In genomic region chr13:63184693-63185092, GRCh38 we compare ENCODE assay signal across 11 cellular contexts.
DNase-seq lines count a peak whose midpoint lies in the region; FAIRE-seq and TF ChIP-seq lines count a peak whose summit lies in the region.
"Had no signal": no experiment of that assay in that cellular context is flagged by ENCODE, and none has a peak within 500 bp of the region (broad histone marks: within the 10 kb centered on the region; RNA-seq: fewer than 3 reads in every experiment).

No MANE protein-coding gene starts in this region.

- peaks cover 0 to 3% (median 1%) of the 10 kb centered on the region in 4 experiments; a peak in 2 of 7 replicates for H3K4me1 ChIP-seq in H1 (replicated peaks in 1 of 4; ENCODE audit: control insufficient read depth in 3 of 4, insufficient read depth in 4 of 4, low read length in 3 of 4)
- H3K4me1 ChIP-seq: left lung had no signal

- no peak for TF ChIP-seq EP300 in H1 (IDR thresholded peaks at IDR 0.05; ENCODE audit: borderline replicate concordance in 1 of 2, low read depth in 2 of 2, low read length in 2 of 2)

- H3K4me1 Mint-ChIP-seq in neural crest cell: peaks cover 5% of the 10 kb centered on the region

- DNase-seq in M059J (ENCODE audit: low read depth) (peak; percentile 74), H1 (ENCODE audit: low read depth in 1 of 2, low spot score in 2 of 2) (peak; percentile 51 to 76), neural crest cell (ENCODE audit: low read depth, low spot score) (no peak), NCI-H2227 treated with DMSO at 0.1 percent for 48 hours (lab: John Stamatoyannopoulos, UW) (no peak), GM10266 (ENCODE audit: extremely low spot score) (no peak), dorsolateral prefrontal cortex (no peak)
- DNase-seq in activated CD4-positive, alpha-beta T cell treated with anti-CD3 and anti-CD28 coated beads, Interleukin-2, amount 50 U/mL, for 48 hours: no peak
- DNase-seq: effector memory CD8-positive, alpha-beta T cell; left lung; NCI-H774 had no signal

- no peak overlapping the region for H2AK5ac ChIP-seq in H1 (ENCODE audit: low read depth, low read length)

- no peaks in the 10 kb centered on the region for H3K27me3 ChIP-seq in H1 (replicated peaks in 1 of 4; ENCODE audit: control insufficient read depth in 3 of 4, extremely low read depth in 1 of 4, insufficient read depth in 3 of 4, low read length in 3 of 4)
- H3K27me3 ChIP-seq in dorsolateral prefrontal cortex: no peaks in the 10 kb centered on the region
- H3K27me3 ChIP-seq: left lung had no signal

- no peak overlapping the region for H3K4me3 Mint-ChIP-seq in neural crest cell
- H3K4me3 Mint-ChIP-seq: effector memory CD8-positive, alpha-beta T cell had no signal

- peaks cover 2% of the 10 kb centered on the region for H3K36me3 Mint-ChIP-seq in neural crest cell (ENCODE audit: low read depth)

- no peak overlapping the region for H3K4me2 ChIP-seq in H1 (ENCODE audit: insufficient read depth in 1 of 2, low read depth in 2 of 2, low read length in 2 of 2)

- no peak overlapping the region for H2BK120ac ChIP-seq in H1 (replicated peaks; ENCODE audit: low read depth, low read length)

- no peak overlapping the region for H3K23ac ChIP-seq in H1 (ENCODE audit: insufficient read length)

- no peak overlapping the region for H3K14ac ChIP-seq in H1 (ENCODE audit: insufficient read length)

- no peak overlapping the region for H3K9ac ChIP-seq in H1 (replicated peaks in 1 of 4; ENCODE audit: extremely low read depth in 1 of 4, low read depth in 3 of 4, low read length in 3 of 4)

- no peak for TF ChIP-seq POLR2A in H1 (IDR thresholded peaks at IDR 0.05; ENCODE audit: control extremely low read depth in 1 of 2, low read depth in 2 of 2, low read length in 2 of 2)

- no peaks in the 10 kb centered on the region for H3K79me2 ChIP-seq in H1 (ENCODE audit: control insufficient read depth in 1 of 2, insufficient read depth in 2 of 2, low read length in 2 of 2)

- H3K56ac ChIP-seq in H1 (replicated peaks; ENCODE audit: insufficient read length, low read depth, low read length): no peak overlapping the region

- H4K8ac ChIP-seq in H1 (ENCODE audit: extremely low read depth, insufficient read depth, low read length): no peak overlapping the region

- H2BK12ac ChIP-seq in H1 (ENCODE audit: low read depth, low read length): no peak overlapping the region

- no peak overlapping the region for H4K91ac ChIP-seq in H1 (replicated peaks; ENCODE audit: insufficient read length, low read length)

- H3K4me3 ChIP-seq in H1 (ENCODE audit: extremely low read depth in 1 of 4, insufficient read depth in 2 of 4, low read depth in 3 of 4, low read length in 4 of 4) (no peak overlapping the region), dorsolateral prefrontal cortex (no peak overlapping the region)
- H3K4me3 ChIP-seq: left lung had no signal

- 63% methylated on average over 2 of the region's 2 CpGs; no CpG with 5 or more reads in 1 of the 2 experiments for WGBS in H1 (ENCODE audit: extremely low coverage in 1 of 2, insufficient coverage in 1 of 2, insufficient read length in 1 of 2, insufficient replicate concordance in 2 of 2, low coverage in 1 of 2, low lambda C conversion rate in 2 of 2, missing lambda C conversion rate in 1 of 2), 2 experiments

- no peaks in the 10 kb centered on the region for H4K20me1 ChIP-seq in H1 (replicated peaks in 1 of 2; ENCODE audit: control insufficient read depth in 1 of 2, insufficient read depth in 2 of 2, low read length in 2 of 2)

- H3K9me3 ChIP-seq in H1 (ENCODE audit: insufficient read depth in 2 of 2, low read depth in 1 of 2, low read length in 1 of 2): no peaks in the 10 kb centered on the region

- H3K36me3 ChIP-seq in H1 (ENCODE audit: control insufficient read depth in 2 of 4, insufficient read depth in 4 of 4, low read length in 3 of 4): no peaks in the 10 kb centered on the region
- H3K36me3 ChIP-seq: left lung had no signal

- intact Hi-C loops in dorsolateral prefrontal cortex (cut with DNase I): no loop called here

- no peak overlapping the region for H2BK5ac ChIP-seq in H1 (ENCODE audit: low read depth, low read length)

- H3K23me2 ChIP-seq in H1 (ENCODE audit: low read depth, low read length): no peaks in the 10 kb centered on the region; the same call in 1 of the 2 replicates

- peaks cover 8% of the 10 kb centered on the region for H3K9me3 Mint-ChIP-seq in neural crest cell

- H2BK20ac ChIP-seq in H1 (ENCODE audit: low read length): no peak overlapping the region

- no peak overlapping the region for H3K4ac ChIP-seq in H1 (replicated peaks; ENCODE audit: insufficient read length, low read depth, low read length)

- H3K79me1 ChIP-seq in H1 (ENCODE audit: low read depth, low read length): no peaks in the 10 kb centered on the region

- CTCF ChIA-PET in H1 (lab: Charles Lee; ENCODE audit: partially characterized antibody): no interaction called here

- no peak for TF ChIP-seq CTCF in H1 (IDR thresholded peaks at IDR 0.05; ENCODE audit: control extremely low read depth in 1 of 3, insufficient read depth in 1 of 3, low read depth in 1 of 3, low read length in 3 of 3)
- no peak for TF ChIP-seq CTCF in neural crest cell (conservative IDR thresholded peaks at IDR 0.05)
- TF ChIP-seq CTCF in GM10266 (IDR thresholded peaks at IDR 0.05; ENCODE audit: control insufficient read depth, insufficient read depth, low read depth, missing control alignments): no peak
- TF ChIP-seq CTCF in dorsolateral prefrontal cortex (IDR thresholded peaks at IDR 0.05 in 54 of 56, conservative IDR thresholded peaks at IDR 0.05 in 2 of 56; ENCODE audit: low read depth in 1 of 56, partially characterized antibody in 56 of 56): no peak

- no peak overlapping the region for H3K27ac ChIP-seq in H1 (ENCODE audit: low read depth, low read length)
- no peak overlapping the region for H3K27ac ChIP-seq in dorsolateral prefrontal cortex
- H3K27ac ChIP-seq: left lung had no signal

- no peak overlapping the region for H2BK15ac ChIP-seq in H1 (ENCODE audit: low read length)

- peak overlapping the region; percentile 5 for H3K27ac Mint-ChIP-seq in neural crest cell (ENCODE audit: unreplicated experiment)
- H3K27ac Mint-ChIP-seq: effector memory CD8-positive, alpha-beta T cell had no signal

- peak; percentile 99 for FAIRE-seq in G401.6 (lab: Jason Lieb, UNC)
- no peak for FAIRE-seq in H1 (lab: Jason Lieb, UNC)

- no peak overlapping the region for H2AFZ ChIP-seq in H1 (ENCODE audit: low read length)

- H3K27me3 Mint-ChIP-seq in neural crest cell (ENCODE audit: low read depth): no peaks in the 10 kb centered on the region
- H3K27me3 Mint-ChIP-seq: effector memory CD8-positive, alpha-beta T cell had no signal

- no peak for TF ChIP-seq RAD21 in H1 (IDR thresholded peaks at IDR 0.05 in 1 of 2, conservative IDR thresholded peaks at IDR 0.05 in 1 of 2; ENCODE audit: low read depth in 2 of 2, low read length in 2 of 2)

- POLR2A ChIA-PET in H1 (lab: Charles Lee; ENCODE audit: partially characterized antibody): no interaction called here

- H3K18ac ChIP-seq in H1 (ENCODE audit: extremely low read depth, low read length): no peak overlapping the region; the same call in 1 of the 2 replicates

- H4K5ac ChIP-seq in H1 (ENCODE audit: insufficient read length, low read depth, low read length): peak overlapping the region; percentile 1

TF ChIP-seq in H1, 55 proteins besides CTCF, POLR2A, EP300 and RAD21 (continues in another document):
- TF ChIP-seq NANOG (IDR thresholded peaks at IDR 0.05; ENCODE audit: insufficient read depth, low read depth, low read length, poor library complexity, severe bottlenecking) (peak; percentile 21), CREB1 (IDR thresholded peaks at IDR 0.05) (peak; percentile 23; the same call in 1 of the 2 replicates), PHF8 (conservative IDR thresholded peaks at IDR 0.05; ENCODE audit: low read depth, low read length) (no peak), JUND (IDR thresholded peaks at IDR 0.05; ENCODE audit: low read length) (peak; percentile 88), JUN (IDR thresholded peaks at IDR 0.05; ENCODE audit: low read depth, low read length) (peak; percentile 87), HDAC2 (IDR thresholded peaks at IDR 0.05; ENCODE audit: borderline replicate concordance in 1 of 2, low read depth in 2 of 2, low read length in 2 of 2) (no peak), RNF2 (IDR thresholded peaks at IDR 0.05; ENCODE audit: borderline replicate concordance, low read depth, low read length, missing control alignments, poor library complexity, severe bottlenecking) (no peak), ATF2 (IDR thresholded peaks at IDR 0.05; ENCODE audit: low read length) (0 out of 2 replicates have a peak, but pooled peaks have one; percentile 32), CHD2 (IDR thresholded peaks at IDR 0.05; ENCODE audit: low read length) (no peak), SP1 (IDR thresholded peaks at IDR 0.05; ENCODE audit: low read depth, low read length) (peak; percentile 43; the same call in 1 of the 2 replicates), TEAD4 (IDR thresholded peaks at IDR 0.05; ENCODE audit: low read depth, low read length) (peak; percentile 51; the same call in 1 of the 2 replicates), MAX (IDR thresholded peaks at IDR 0.05) (peak; percentile 21; the same call in 1 of the 2 replicates), GABPA (IDR thresholded peaks at IDR 0.05; ENCODE audit: borderline replicate concordance, insufficient read depth, low read length) (no peak), ASH2L (IDR thresholded peaks at IDR 0.05; ENCODE audit: low read length) (peak; percentile 45), RBBP5 (IDR thresholded peaks at IDR 0.05; ENCODE audit: borderline replicate concordance, low read depth, low read length) (no peak)

Comparison
In these comparisons a context has a peak if more than half of its experiments do, and no peak if none do; other contexts are left out.
1. DNase-seq: peak in M059J (single experiment) and H1 (2 of 2); none in neural crest cell (single experiment), activated CD4-positive, alpha-beta T cell treated with anti-CD3 and anti-CD28 coated beads, Interleukin-2, amount 50 U/mL, for 48 hours (0 of 2), NCI-H2227 treated with DMSO at 0.1 percent for 48 hours (single experiment), GM10266 (single experiment) and dorsolateral prefrontal cortex (0 of 10).